In genomic region chr17:75753514-75754377, GRCh38 we compare ENCODE assay signal across 1 cellular context.
TF ChIP-seq lines count a peak whose summit lies in the region.

No MANE protein-coding gene starts in this region.

TF ChIP-seq in K562, 482 proteins besides CTCF, POLR2A, EP300 and RAD21 (continued from another document and continues in another):
- no peak for TF ChIP-seq FOXO4 (CRISPR knock-in tag; IDR thresholded peaks at IDR 0.05)
- no peak for TF ChIP-seq THRB (CRISPR knock-in tag; conservative IDR thresholded peaks at IDR 0.05)
- no peak for TF ChIP-seq ZSCAN32 (CRISPR knock-in tag; IDR thresholded peaks at IDR 0.05)
- TF ChIP-seq HOXB6 (CRISPR knock-in tag; IDR thresholded peaks at IDR 0.05; ENCODE audit: borderline replicate concordance): no peak
- TF ChIP-seq BRD9 (IDR thresholded peaks at IDR 0.05; ENCODE audit: low read depth, partially characterized antibody): no peak
- TF ChIP-seq SRF (CRISPR knock-in tag; IDR thresholded peaks at IDR 0.05): no peak
- no peak for TF ChIP-seq HMG20A (CRISPR knock-in tag; conservative IDR thresholded peaks at IDR 0.05)
- peak; percentile 13 for TF ChIP-seq HNRNPLL (IDR thresholded peaks at IDR 0.05; ENCODE audit: low read depth, low read length, poor library complexity, severe bottlenecking)
- no peak for TF ChIP-seq ZNF696 (CRISPR knock-in tag; conservative IDR thresholded peaks at IDR 0.05)
- peak; percentile 66 for TF ChIP-seq TFAP4 (CRISPR knock-in tag; IDR thresholded peaks at IDR 0.05; ENCODE audit: borderline replicate concordance)
- TF ChIP-seq NFRKB (IDR thresholded peaks at IDR 0.05; ENCODE audit: low read depth): no peak
- no peak for TF ChIP-seq SRSF7 (optimal IDR thresholded peaks at IDR 0.05; ENCODE audit: low read depth, low read length)
- no peak; the same call in 1 of the 2 replicates for TF ChIP-seq KLF13 (tag; IDR thresholded peaks at IDR 0.05; ENCODE audit: borderline replicate concordance, low read depth)
- no peak for TF ChIP-seq TCF7L2 (IDR thresholded peaks at IDR 0.05; ENCODE audit: low read depth, low read length)
- no peak for TF ChIP-seq TAF7 (tag; IDR thresholded peaks at IDR 0.05)
- TF ChIP-seq NR0B1 (IDR thresholded peaks at IDR 0.05; ENCODE audit: partially characterized antibody): no peak
- no peak for TF ChIP-seq ZNF347 (CRISPR knock-in tag; IDR thresholded peaks at IDR 0.05; ENCODE audit: low read depth)
- TF ChIP-seq RBM14 (IDR thresholded peaks at IDR 0.05; ENCODE audit: borderline replicate concordance, insufficient read depth, low read depth, low read length): no peak
- TF ChIP-seq JUN (IDR thresholded peaks at IDR 0.05; ENCODE audit: borderline replicate concordance, low read depth, low read length): 0 out of 2 replicates have a peak, but pooled peaks have one; percentile 25
- no peak; the same call in 1 of the 2 replicates for TF ChIP-seq JUN (CRISPR knock-in tag; IDR thresholded peaks at IDR 0.05; ENCODE audit: borderline replicate concordance)
- no peak for TF ChIP-seq RNF219 (CRISPR knock-in tag; IDR thresholded peaks at IDR 0.05)
- TF ChIP-seq USF2 (CRISPR knock-in tag; IDR thresholded peaks at IDR 0.05): peak; percentile 96
- no peak for TF ChIP-seq POLR2AphosphoS2 (IDR thresholded peaks at IDR 0.05; ENCODE audit: low read length)
- peak; percentile 48 for TF ChIP-seq TFE3 (CRISPR knock-in tag; IDR thresholded peaks at IDR 0.05)
- peak; percentile 72 for TF ChIP-seq FIP1L1 (IDR thresholded peaks at IDR 0.05; ENCODE audit: low read depth, low read length, poor library complexity, severe bottlenecking)
- TF ChIP-seq TBP (optimal IDR thresholded peaks at IDR 0.05; ENCODE audit: low read depth, low read length): peak; percentile 58
- TF ChIP-seq TCF3 (CRISPR knock-in tag; IDR thresholded peaks at IDR 0.05): no peak
- TF ChIP-seq ZNF76 (CRISPR knock-in tag; IDR thresholded peaks at IDR 0.05; ENCODE audit: borderline replicate concordance): no peak
- TF ChIP-seq NFXL1 (CRISPR knock-in tag; IDR thresholded peaks at IDR 0.05): no peak
- no peak for TF ChIP-seq BMI1 (IDR thresholded peaks at IDR 0.05; ENCODE audit: low read length)
- no peak for TF ChIP-seq RBM17 (IDR thresholded peaks at IDR 0.05; ENCODE audit: borderline replicate concordance, low read depth, low read length)
- no peak for TF ChIP-seq ZNF311 (CRISPR knock-in tag; IDR thresholded peaks at IDR 0.05)
- no peak for TF ChIP-seq ZNF699 (CRISPR knock-in tag; IDR thresholded peaks at IDR 0.05; ENCODE audit: insufficient replicate concordance)
- TF ChIP-seq SLC30A9 (CRISPR knock-in tag; IDR thresholded peaks at IDR 0.05): no peak
- no peak for TF ChIP-seq STAT5B (CRISPR knock-in tag; IDR thresholded peaks at IDR 0.05)
- peak; percentile 36 for TF ChIP-seq SAP30 (IDR thresholded peaks at IDR 0.05; ENCODE audit: borderline replicate concordance, insufficient read depth, low read depth, low read length, poor library complexity, severe bottlenecking)
- TF ChIP-seq POLR2G (IDR thresholded peaks at IDR 0.05; ENCODE audit: low read depth, low read length): peak; percentile 87
- no peak for TF ChIP-seq TEAD4 (IDR thresholded peaks at IDR 0.05; ENCODE audit: low read length)
- no peak; the same call in 1 of the 2 replicates for TF ChIP-seq TEAD4 (CRISPR knock-in tag; IDR thresholded peaks at IDR 0.05; ENCODE audit: borderline replicate concordance)
- TF ChIP-seq EZH2 (IDR thresholded peaks at IDR 0.05; ENCODE audit: borderline replicate concordance, low read depth, low read length): no peak
- no peak for TF ChIP-seq SP2 (IDR thresholded peaks at IDR 0.05; ENCODE audit: extremely low read depth, low read depth, low read length, poor library complexity, severe bottlenecking)
- TF ChIP-seq ZNF133 (CRISPR knock-in tag; IDR thresholded peaks at IDR 0.05): no peak
- no peak for TF ChIP-seq XRCC3 (IDR thresholded peaks at IDR 0.05)
- TF ChIP-seq CBX8 (IDR thresholded peaks at IDR 0.05; ENCODE audit: borderline replicate concordance, extremely low read depth, low read depth, low read length, poor library complexity, severe bottlenecking): no peak
- no peak for TF ChIP-seq GABPA (tag; conservative IDR thresholded peaks at IDR 0.05; ENCODE audit: low read depth)
- TF ChIP-seq NONO (IDR thresholded peaks at IDR 0.05; ENCODE audit: low read depth in 2 of 2, low read length in 1 of 2): peak in 1 of 2 experiments; percentile 93; a peak in 2 of 4 replicates
- no peak for TF ChIP-seq ZNF23 (CRISPR knock-in tag; IDR thresholded peaks at IDR 0.05)
- no peak for TF ChIP-seq HBP1 (CRISPR knock-in tag; IDR thresholded peaks at IDR 0.05)
- no peak for TF ChIP-seq KAT8 (IDR thresholded peaks at IDR 0.05; ENCODE audit: low read depth)
- no peak for TF ChIP-seq PML (IDR thresholded peaks at IDR 0.05; ENCODE audit: low read length)
- no peak for TF ChIP-seq SIRT6 (IDR thresholded peaks at IDR 0.05; ENCODE audit: low read depth, low read length)
- no peak for TF ChIP-seq ZNF79 (CRISPR knock-in tag; IDR thresholded peaks at IDR 0.05; ENCODE audit: low read depth)
- no peak for TF ChIP-seq ZNF518B (CRISPR knock-in tag; IDR thresholded peaks at IDR 0.05)
- TF ChIP-seq ZNF717 (CRISPR knock-in tag; IDR thresholded peaks at IDR 0.05): no peak
- no peak for TF ChIP-seq ZC3H4 (CRISPR knock-in tag; IDR thresholded peaks at IDR 0.05; ENCODE audit: borderline replicate concordance)
- no peak for TF ChIP-seq NFIX (CRISPR knock-in tag; IDR thresholded peaks at IDR 0.05; ENCODE audit: low read depth)
- no peak for TF ChIP-seq PTTG1 (tag; IDR thresholded peaks at IDR 0.05; ENCODE audit: low read depth)
- no peak for TF ChIP-seq HSF4 (CRISPR knock-in tag; IDR thresholded peaks at IDR 0.05; ENCODE audit: borderline replicate concordance)
